ENCODE assay signal across 25 cellular contexts in the genomic region with DNA sequence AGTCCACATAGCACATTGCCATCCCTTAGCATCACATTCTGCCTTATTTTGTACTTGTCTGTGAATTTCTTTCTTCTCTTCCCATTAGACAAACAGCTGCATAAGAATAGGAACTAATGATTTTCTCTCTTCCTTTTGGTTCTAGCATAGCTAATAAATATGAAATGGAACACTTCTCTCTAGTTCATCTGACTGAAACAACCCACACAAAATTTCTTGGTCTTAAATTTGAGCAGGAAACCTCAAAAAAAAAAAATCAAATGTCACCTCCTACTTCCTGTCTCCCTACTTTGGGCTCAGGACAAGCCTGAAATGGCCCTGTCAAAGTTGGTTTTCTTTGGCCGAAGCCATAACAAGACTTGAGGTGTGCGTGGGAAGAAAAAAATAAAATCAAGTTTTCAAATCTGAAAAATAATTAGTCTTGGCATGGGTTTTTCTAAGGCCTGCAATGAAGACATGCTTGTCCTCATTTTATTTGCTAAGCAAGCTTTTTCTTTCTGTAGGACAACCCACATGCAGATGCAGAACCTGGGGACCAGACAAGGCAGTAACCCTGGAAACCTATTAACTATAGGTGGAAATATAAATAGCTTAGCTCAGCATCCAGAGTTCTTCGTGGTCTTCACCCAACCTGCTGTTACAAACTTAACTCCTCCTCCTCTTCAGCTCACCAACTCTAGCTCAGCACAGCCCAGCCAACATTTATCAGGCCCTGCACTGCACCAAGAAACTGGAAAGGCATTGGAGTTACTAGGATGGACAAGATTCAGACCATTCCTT.
DNase-seq lines count a peak whose midpoint lies in the region; ATAC-seq and TF ChIP-seq lines count a peak whose summit lies in the region.
"Had no signal": no experiment of that assay in that cellular context is flagged by ENCODE, and none has a peak within 500 bp of the region (broad histone marks: within the 10 kb centered on the region; RNA-seq: fewer than 3 reads in every experiment).

No MANE protein-coding gene starts in this region.

- H3K9me3 ChIP-seq in mammary epithelial cell (replicated peaks; ENCODE audit: insufficient read depth, low read length), result no peaks in the 10 kb centered on the region
- H3K9me3 ChIP-seq in breast epithelium, result no peaks in the 10 kb centered on the region
- H3K9me3 ChIP-seq in IMR-90 (ENCODE audit: control insufficient read depth, insufficient read depth, low read length), result no peaks in the 10 kb centered on the region
- H3K9me3 ChIP-seq in upper lobe of left lung, result no peaks in the 10 kb centered on the region
- H3K9me3 ChIP-seq: Peyer's patch, SK-N-SH had no signal

- H3K27me3 ChIP-seq in mammary epithelial cell (ENCODE audit: insufficient read depth, low read length) (no peaks in the 10 kb centered on the region), breast epithelium (no peaks in the 10 kb centered on the region), IMR-90 (ENCODE audit: control insufficient read depth, insufficient read depth, low read length) (no peaks in the 10 kb centered on the region), upper lobe of left lung (no peaks in the 10 kb centered on the region)
- H3K27me3 ChIP-seq: Peyer's patch had no signal

- peak overlapping the region; percentile 26 for H3K27ac Mint-ChIP-seq in activated B cell treated with CpG ODN at 0.5 μM for 24 hours
- peak overlapping the region; percentile 63 for H3K27ac Mint-ChIP-seq in stimulated activated naive B cell treated with anti-CD40 and anti-IgM and Interleukin-4, amounts not matched to agents 10 μg/mL and 1 μg/mL and 100 μg/mL, for 72 hours
- no peak overlapping the region for H3K27ac Mint-ChIP-seq in activated CD8-positive, alpha-beta T cell treated with anti-CD3 and anti-CD28 coated beads, Interleukin-2, amount 10 ng/mL, durations not matched to agents 7 days and 5 days
- H3K27ac Mint-ChIP-seq: CD4-positive, alpha-beta T cell had no signal

- H2BK15ac ChIP-seq in IMR-90 (ENCODE audit: low read depth, low read length), result no peak overlapping the region

- intact Hi-C loops in mammary epithelial cell (cut with micrococcal nuclease) (no loop called here), breast epithelium (cut with DNase I; ENCODE audit: low total_unique reads) (no loop called here), IMR-90 (cut with micrococcal nuclease) (no loop called here), activated B cell treated with CpG ODN at 0.5 μM for 24 hours (cut with micrococcal nuclease) (no loop called here)

- peak overlapping the region; percentile 12 for H2AFZ ChIP-seq in mammary epithelial cell (ENCODE audit: low read depth, low read length)
- no peak overlapping the region for H2AFZ ChIP-seq in IMR-90 (replicated peaks; ENCODE audit: low read length, poor library complexity)

- H2BK20ac ChIP-seq in IMR-90 (ENCODE audit: low read depth, low read length), result no peak overlapping the region

- no peak overlapping the region for H4K8ac ChIP-seq in IMR-90 (ENCODE audit: low read depth in 2 of 2, low read length in 2 of 2)

- CTCF ChIA-PET in mammary epithelial cell (lab: Charles Lee; ENCODE audit: low non-redundant PET) (no interaction called here), IMR-90 (lab: Yijun Ruan, JAX) (interaction anchor here (0.6 kb wide), 1 partner anchor 547 kb away, joined by 3 read pairs; no protein-coding TSS in a partner anchor), activated B cell treated with CpG ODN at 0.5 μM for 24 hours (lab: Charles Lee) (interaction anchor here (1.7 kb wide), 1 partner anchor 12 kb away, joined by 4 read pairs; no protein-coding TSS in a partner anchor), RWPE1 (lab: Yijun Ruan, JAX) (interaction anchor here (0.6 kb wide), 2 partner anchors 153 to 261 kb away, joined by 3 read pairs; no protein-coding TSS in a partner anchor)
- CTCF ChIA-PET in activated CD8-positive, alpha-beta T cell treated with anti-CD3 and anti-CD28 coated beads, Interleukin-2, amount 10 ng/mL, durations not matched to agents 7 days and 5 days (lab: Charles Lee), result no interaction called here

- H2AK9ac ChIP-seq in IMR-90 (replicated peaks; ENCODE audit: low read depth, low read length, poor library complexity), result no peak overlapping the region

- H3K4me3 Mint-ChIP-seq in activated B cell treated with CpG ODN at 0.5 μM for 24 hours, result peak overlapping the region; percentile 2
- H3K4me3 Mint-ChIP-seq in stimulated activated naive B cell treated with anti-CD40 and anti-IgM and Interleukin-4, amounts not matched to agents 10 μg/mL and 1 μg/mL and 100 μg/mL, for 72 hours, result peak overlapping the region; percentile 33 to 62
- H3K4me3 Mint-ChIP-seq in activated CD8-positive, alpha-beta T cell treated with anti-CD3 and anti-CD28 coated beads, Interleukin-2, amount 10 ng/mL, durations not matched to agents 7 days and 5 days, result no peak overlapping the region
- H3K4me3 Mint-ChIP-seq: CD4-positive, alpha-beta T cell had no signal

- no peak overlapping the region for H3K18ac ChIP-seq in IMR-90 (ENCODE audit: low read depth, low read length)

- H3K79me1 ChIP-seq in IMR-90 (ENCODE audit: low read depth in 1 of 2, low read length in 2 of 2), result no peaks in the 10 kb centered on the region

- TF ChIP-seq EP300 in upper lobe of left lung (IDR thresholded peaks at IDR 0.05), result no peak

- H3K36me3 Mint-ChIP-seq in activated B cell treated with CpG ODN at 0.5 μM for 24 hours (ENCODE audit: low read depth), result no peaks in the 10 kb centered on the region
- H3K36me3 Mint-ChIP-seq in stimulated activated naive B cell treated with anti-CD40 and anti-IgM and Interleukin-4, amounts not matched to agents 10 μg/mL and 1 μg/mL and 100 μg/mL, for 72 hours, result peaks cover 4% of the 10 kb centered on the region in 2 donors
- H3K36me3 Mint-ChIP-seq in activated CD8-positive, alpha-beta T cell treated with anti-CD3 and anti-CD28 coated beads, Interleukin-2, amount 10 ng/mL, durations not matched to agents 7 days and 5 days (ENCODE audit: low read depth), result no peaks in the 10 kb centered on the region

- H4K91ac ChIP-seq in IMR-90 (ENCODE audit: insufficient read depth, low read depth, low read length), result no peak overlapping the region

- H3K56ac ChIP-seq in IMR-90 (ENCODE audit: extremely low read depth, insufficient read depth, low read length), result no peak overlapping the region

- H3K9ac ChIP-seq in mammary epithelial cell (ENCODE audit: insufficient read depth, low read length), result no peak overlapping the region
- H3K9ac ChIP-seq in IMR-90 (ENCODE audit: low read depth, low read length), result no peak overlapping the region
- H3K9ac ChIP-seq: SK-N-SH had no signal

- H3K79me2 ChIP-seq in mammary epithelial cell (ENCODE audit: insufficient read depth, low read length), result no peaks in the 10 kb centered on the region

- no peak overlapping the region for H4K5ac ChIP-seq in IMR-90 (ENCODE audit: low read depth, low read length)

- H4K20me1 ChIP-seq in mammary epithelial cell (ENCODE audit: insufficient read depth, low read length), result no peaks in the 10 kb centered on the region
- H4K20me1 ChIP-seq in IMR-90 (ENCODE audit: insufficient read depth, low read length), result no peaks in the 10 kb centered on the region

- H3K4me2 ChIP-seq in mammary epithelial cell (ENCODE audit: insufficient read depth, low read depth, low read length) (no peak overlapping the region), IMR-90 (ENCODE audit: low read depth, low read length) (no peak overlapping the region)
- H3K4me2 ChIP-seq: SK-N-SH had no signal

- no peaks in the 10 kb centered on the region for H3K9me1 ChIP-seq in IMR-90 (ENCODE audit: insufficient read depth, low read length)

- BruUV-seq in mammary epithelial cell (replicated peaks; lab: Mats Ljungman, UMichigan), result no TSS peak
- no TSS peak for BruUV-seq in IMR-90 (replicated peaks; lab: Mats Ljungman, UMichigan)

- H3K4me1 ChIP-seq in mammary epithelial cell (ENCODE audit: insufficient read depth, low read length), result no peaks in the 10 kb centered on the region
- no peaks in the 10 kb centered on the region for H3K4me1 ChIP-seq in breast epithelium
- no peaks in the 10 kb centered on the region for H3K4me1 ChIP-seq in IMR-90 (ENCODE audit: control insufficient read depth, insufficient read depth, low read length)
- H3K4me1 ChIP-seq in upper lobe of left lung, result no peaks in the 10 kb centered on the region
- H3K4me1 ChIP-seq: Peyer's patch had no signal

- H3K27me3 Mint-ChIP-seq in activated B cell treated with CpG ODN at 0.5 μM for 24 hours, result no peaks in the 10 kb centered on the region
- H3K27me3 Mint-ChIP-seq in stimulated activated naive B cell treated with anti-CD40 and anti-IgM and Interleukin-4, amounts not matched to agents 10 μg/mL and 1 μg/mL and 100 μg/mL, for 72 hours, result no peaks in the 10 kb centered on the region
- H3K27me3 Mint-ChIP-seq in activated CD8-positive, alpha-beta T cell treated with anti-CD3 and anti-CD28 coated beads, Interleukin-2, amount 10 ng/mL, durations not matched to agents 7 days and 5 days (ENCODE audit: low read depth), result no peaks in the 10 kb centered on the region
- H3K27me3 Mint-ChIP-seq: CD4-positive, alpha-beta T cell had no signal

- no peak overlapping the region for H3K4ac ChIP-seq in IMR-90 (ENCODE audit: low read depth, low read length)

- no peaks in the 10 kb centered on the region for H3K9me3 Mint-ChIP-seq in activated B cell treated with CpG ODN at 0.5 μM for 24 hours
- H3K9me3 Mint-ChIP-seq in stimulated activated naive B cell treated with anti-CD40 and anti-IgM and Interleukin-4, amounts not matched to agents 10 μg/mL and 1 μg/mL and 100 μg/mL, for 72 hours, result peaks cover 7% of the 10 kb centered on the region in 2 donors
- peaks cover 7% of the 10 kb centered on the region for H3K9me3 Mint-ChIP-seq in activated CD8-positive, alpha-beta T cell treated with anti-CD3 and anti-CD28 coated beads, Interleukin-2, amount 10 ng/mL, durations not matched to agents 7 days and 5 days (ENCODE audit: insufficient read depth)

- dilution Hi-C loops in mammary epithelial cell (cut with HindIII; ENCODE audit: low sequenced_read_pairs) (no loop called here), IMR-90 (cut with HindIII; ENCODE audit: low sequenced_read_pairs, unreplicated experiment) (no loop called here)

- H3K36me3 ChIP-seq in mammary epithelial cell (ENCODE audit: insufficient read depth, low read length) (no peaks in the 10 kb centered on the region), breast epithelium (no peaks in the 10 kb centered on the region), IMR-90 (ENCODE audit: control insufficient read depth, insufficient read depth, low read length) (no peaks in the 10 kb centered on the region), upper lobe of left lung (no peaks in the 10 kb centered on the region)
- H3K36me3 ChIP-seq: Peyer's patch had no signal

- peaks cover 35% of the 10 kb centered on the region for H3K4me1 Mint-ChIP-seq in activated B cell treated with CpG ODN at 0.5 μM for 24 hours
- peaks cover 27 to 65% of the 10 kb centered on the region in 2 donors for H3K4me1 Mint-ChIP-seq in stimulated activated naive B cell treated with anti-CD40 and anti-IgM and Interleukin-4, amounts not matched to agents 10 μg/mL and 1 μg/mL and 100 μg/mL, for 72 hours
- H3K4me1 Mint-ChIP-seq in activated CD8-positive, alpha-beta T cell treated with anti-CD3 and anti-CD28 coated beads, Interleukin-2, amount 10 ng/mL, durations not matched to agents 7 days and 5 days (ENCODE audit: low read depth), result no peaks in the 10 kb centered on the region

- WGBS in mammary epithelial cell (ENCODE audit: low coverage, missing lambda C conversion rate), result 96% methylated on average over 3 of the region's 3 CpGs
- WGBS in IMR-90 (ENCODE audit: extremely low coverage in 2 of 2, insufficient read length in 1 of 2), 2 experiments, result no CpG with 5 or more reads among the region's 3 CpGs
- WGBS in upper lobe of left lung, 2 donors, result 73 to 84% methylated on average over 3 of the region's 3 CpGs

- H2AK5ac ChIP-seq in IMR-90 (ENCODE audit: low read depth, low read length), result no peak overlapping the region

- TF ChIP-seq RAD21 in IMR-90 (IDR thresholded peaks at IDR 0.05; ENCODE audit: low read length), result no peak

- H3K27ac ChIP-seq in mammary epithelial cell (ENCODE audit: insufficient read depth, low read depth, low read length) (no peak overlapping the region), breast epithelium (no peak overlapping the region), IMR-90 (ENCODE audit: insufficient read depth, low read length) (no peak overlapping the region), upper lobe of left lung (no peak overlapping the region), RWPE1 (no peak overlapping the region)
- H3K27ac ChIP-seq: 22Rv1, HL-60, Peyer's patch had no signal

- TF ChIP-seq CTCF in mammary epithelial cell (conservative IDR thresholded peaks at IDR 0.05 in 1 of 2, IDR thresholded peaks at IDR 0.05 in 1 of 2; ENCODE audit: extremely low read depth in 1 of 2, insufficient read depth in 1 of 2, low read depth in 1 of 2, low read length in 2 of 2) (no peak), breast epithelium (IDR thresholded peaks at IDR 0.05) (no peak), IMR-90 (conservative IDR thresholded peaks at IDR 0.05; ENCODE audit: low read depth, low read length) (no peak), activated B cell treated with CpG ODN at 0.5 μM for 24 hours (IDR thresholded peaks at IDR 0.05) (no peak), upper lobe of left lung (IDR thresholded peaks at IDR 0.05) (no peak), RWPE1 (conservative IDR thresholded peaks at IDR 0.05; ENCODE audit: low read depth) (no peak)

- no peak overlapping the region for H3K14ac ChIP-seq in IMR-90 (replicated peaks; ENCODE audit: low read depth, low read length)

- H2BK120ac ChIP-seq in IMR-90 (ENCODE audit: low read depth, low read length), result no peak overlapping the region

- no peak for ATAC-seq in IMR-90 (ENCODE audit: low read depth)
- ATAC-seq in activated B cell treated with CpG ODN at 0.5 μM for 24 hours (ENCODE audit: low read depth), result no peak
- ATAC-seq in stimulated activated naive B cell treated with anti-CD40 and anti-IgM and Interleukin-4, amounts not matched to agents 10 μg/mL and 1 μg/mL and 100 μg/mL, for 72 hours (replicated peaks), result peak; percentile 62 to 71
- ATAC-seq in upper lobe of left lung (ENCODE audit: low FRiP score in 2 of 2), result no peak
- ATAC-seq in activated CD8-positive, alpha-beta T cell treated with anti-CD3 and anti-CD28 coated beads, Interleukin-2, amount 10 ng/mL, durations not matched to agents 7 days and 5 days, result no peak
- ATAC-seq: HCT116 had no signal

- no peak overlapping the region for H3K4me3 ChIP-seq in mammary epithelial cell (replicated peaks in 1 of 3; ENCODE audit: insufficient read depth in 1 of 3, low read depth in 2 of 3, low read length in 3 of 3)
- no peak overlapping the region for H3K4me3 ChIP-seq in breast epithelium
- no peak overlapping the region for H3K4me3 ChIP-seq in IMR-90 (ENCODE audit: insufficient read depth, low read depth, low read length)
- H3K4me3 ChIP-seq in upper lobe of left lung, result no peak overlapping the region
- H3K4me3 ChIP-seq: Peyer's patch had no signal

- TF ChIP-seq POLR2A in breast epithelium (IDR thresholded peaks at IDR 0.05) (no peak), IMR-90 (IDR thresholded peaks at IDR 0.05; ENCODE audit: low read depth, low read length) (no peak), upper lobe of left lung (IDR thresholded peaks at IDR 0.05) (no peak)

- no peak overlapping the region for H2BK5ac ChIP-seq in IMR-90 (ENCODE audit: low read depth, low read length, poor library complexity, severe bottlenecking)

- POLR2A ChIA-PET in IMR-90 (lab: Charles Lee; ENCODE audit: unreplicated experiment), result no interaction called here
- POLR2A ChIA-PET in activated B cell treated with CpG ODN at 0.5 μM for 24 hours (lab: Charles Lee), result no interaction called here
- POLR2A ChIA-PET in RWPE1 (lab: Yijun Ruan, JAX; ENCODE audit: low non-redundant PET), result no interaction called here
- POLR2A ChIA-PET in activated CD8-positive, alpha-beta T cell treated with anti-CD3 and anti-CD28 coated beads, Interleukin-2, amount 10 ng/mL, durations not matched to agents 7 days and 5 days (lab: Charles Lee), result no interaction called here

- DNase-seq in mammary epithelial cell (no peak), breast epithelium (ENCODE audit: low spot score in 2 of 2) (no peak), IMR-90 (no peak), activated B cell treated with CpG ODN at 0.5 μM for 24 hours (no peak), upper lobe of left lung (no peak), RWPE1 (ENCODE audit: low spot score) (no peak)
- no peak for DNase-seq in stimulated activated naive B cell treated with anti-CD40 and anti-IgM and Interleukin-4, amounts not matched to agents 10 μg/mL and 1 μg/mL and 100 μg/mL, for 72 hours
- no peak for DNase-seq in activated CD8-positive, alpha-beta T cell treated with anti-CD3 and anti-CD28 coated beads, Interleukin-2, amount 10 ng/mL, durations not matched to agents 7 days and 5 days
- DNase-seq: ACHN; CD4-positive, alpha-beta T cell; COR-L47; DMS53; NCI-H1105 treated with DMSO at 0.1 percent for 48 hours; NCI-H146; NCI-H1930; NCI-H2107; NCI-H446 treated with DMSO at 0.1 percent for 48 hours; NCI-H526 treated with DMSO at 0.1 percent for 48 hours; OCI-M1; Peyer's patch; SK-N-SH; SW 1271 had no signal

- no peak overlapping the region for H3K23ac ChIP-seq in IMR-90 (ENCODE audit: low read depth, low read length)

- in situ Hi-C loops in mammary epithelial cell (cut with MboI; ENCODE audit: low sequenced_read_pairs in 2 of 2) (no loop called here), IMR-90 (cut with MboI; ENCODE audit: low sequenced_read_pairs) (no loop called here)

Comparison
In these comparisons a context has a peak if more than half of its experiments do, and no peak if none do; other contexts are left out.
1. ATAC-seq: peak in stimulated activated naive B cell treated with anti-CD40 and anti-IgM and Interleukin-4, amounts not matched to agents 10 μg/mL and 1 μg/mL and 100 μg/mL, for 72 hours (2 of 2); none in IMR-90 (single experiment), activated B cell treated with CpG ODN at 0.5 μM for 24 hours (single experiment), upper lobe of left lung (0 of 2) and activated CD8-positive, alpha-beta T cell treated with anti-CD3 and anti-CD28 coated beads, Interleukin-2, amount 10 ng/mL, durations not matched to agents 7 days and 5 days (single experiment).
2. CTCF ChIA-PET loops: an anchor here in IMR-90 (0.6 kb wide), activated B cell treated with CpG ODN at 0.5 μM for 24 hours (1.7 kb wide) and RWPE1 (0.6 kb wide); none called in mammary epithelial cell and activated CD8-positive, alpha-beta T cell treated with anti-CD3 and anti-CD28 coated beads, Interleukin-2, amount 10 ng/mL, durations not matched to agents 7 days and 5 days.